In the genomic region with DNA sequence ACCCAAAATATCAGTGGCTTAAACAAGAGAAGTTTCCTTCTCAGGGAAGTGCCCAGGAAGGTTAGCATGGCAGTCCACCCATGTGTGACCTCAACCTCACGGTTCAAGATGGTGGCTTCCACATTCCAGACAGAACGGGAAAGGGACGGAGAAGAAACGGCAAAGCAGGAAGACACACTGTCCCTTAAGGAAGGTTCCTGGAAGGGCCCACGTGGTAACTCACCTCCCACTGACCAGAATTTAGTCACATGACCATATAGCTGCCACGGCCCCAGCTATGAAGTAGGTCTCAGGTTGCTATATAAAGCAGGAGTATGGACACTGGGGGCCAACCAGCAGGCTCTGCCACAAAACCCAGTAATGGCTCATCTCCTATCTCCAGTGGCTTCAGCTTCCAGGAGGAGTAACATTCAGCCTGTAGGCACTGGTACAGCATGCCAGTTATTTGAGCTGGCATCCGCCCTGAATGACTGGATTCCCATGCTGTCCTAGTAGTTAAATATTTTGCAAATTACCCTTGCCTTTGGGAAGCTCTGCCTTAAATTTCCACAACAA, we compare ENCODE assay signal across 9 cellular contexts.
DNase-seq lines count a peak whose midpoint lies in the region; ATAC-seq and TF ChIP-seq lines count a peak whose summit lies in the region.
"Had no signal": no experiment of that assay in that cellular context is flagged by ENCODE, and none has a peak within 500 bp of the region (broad histone marks: within the 10 kb centered on the region; RNA-seq: fewer than 3 reads in every experiment).

No MANE protein-coding gene starts in this region.

- no peaks in the 10 kb centered on the region for H4K20me1 ChIP-seq in OCI-LY3 (ENCODE audit: insufficient read depth, low read length)

- intact Hi-C loops in CD4-positive, alpha-beta T cell (cut with DNase I, micrococcal nuclease), result no loop called here
- intact Hi-C loops in dendritic cell treated with granulocyte-macrophage colony-stimulating factor and Interleukin-4, amounts not matched to agents 40 ng/mL and 50 ng/mL, for 4 days (cut with micrococcal nuclease), result no loop called here

- H3K4me1 ChIP-seq in OCI-LY3 (ENCODE audit: low read length) (peaks cover 66% of the 10 kb centered on the region), neutrophil (ENCODE audit: control insufficient read depth in 1 of 2, insufficient read depth in 1 of 2, low read depth in 1 of 2, low read length in 1 of 2) (peaks cover 44 to 55% of the 10 kb centered on the region in 2 experiments)

- H3K79me2 ChIP-seq in OCI-LY3 (ENCODE audit: low read length), result peaks cover 25% of the 10 kb centered on the region

- H3K4me3 Mint-ChIP-seq in CD4-positive, alpha-beta T cell, result peak overlapping the region; percentile 85
- no peak overlapping the region for H3K4me3 Mint-ChIP-seq in dendritic cell treated with granulocyte-macrophage colony-stimulating factor and Interleukin-4, amounts not matched to agents 40 ng/mL and 50 ng/mL, for 4 days

- H3K27ac ChIP-seq in CD4-positive, alpha-beta T cell (ENCODE audit: low read depth, low read length), result peak overlapping the region; percentile 30
- H3K27ac ChIP-seq in OCI-LY3 (ENCODE audit: low read length) (0 out of 2 replicates have a peak overlapping the region, but pooled peaks have one; percentile 12), neutrophil (peak overlapping the region; percentile 48)

- peaks cover 89% of the 10 kb centered on the region for H3K4me1 Mint-ChIP-seq in CD4-positive, alpha-beta T cell (ENCODE audit: low read depth)
- peaks cover 60% of the 10 kb centered on the region for H3K4me1 Mint-ChIP-seq in dendritic cell treated with granulocyte-macrophage colony-stimulating factor and Interleukin-4, amounts not matched to agents 40 ng/mL and 50 ng/mL, for 4 days (ENCODE audit: low read depth)

- H3K36me3 Mint-ChIP-seq in CD4-positive, alpha-beta T cell (ENCODE audit: low read depth), result peaks cover 49% of the 10 kb centered on the region
- H3K36me3 Mint-ChIP-seq in dendritic cell treated with granulocyte-macrophage colony-stimulating factor and Interleukin-4, amounts not matched to agents 40 ng/mL and 50 ng/mL, for 4 days (ENCODE audit: low read depth), result peaks cover 21% of the 10 kb centered on the region

- POLR2A ChIA-PET in CD4-positive, alpha-beta T cell (lab: Charles Lee), result interaction anchor here (0.6 to 2.1 kb wide), 11 partner anchors 9 to 127 kb away, joined by 3 to 9 read pairs (median 4); no protein-coding TSS in a partner anchor

- peak overlapping the region; percentile 76 for H3K27ac Mint-ChIP-seq in CD4-positive, alpha-beta T cell
- peak overlapping the region; percentile 75 for H3K27ac Mint-ChIP-seq in dendritic cell treated with granulocyte-macrophage colony-stimulating factor and Interleukin-4, amounts not matched to agents 40 ng/mL and 50 ng/mL, for 4 days

- DNase-seq in CD4-positive, alpha-beta T cell, result no peak
- DNase-seq in A172 (ENCODE audit: low spot score) (no peak), SK-N-DZ (ENCODE audit: low spot score) (no peak)
- DNase-seq: stimulated activated CD4-positive, alpha-beta T cell treated with anti-CD3 and anti-CD28 coated beads, Interleukin-2, amount 100 ng/mL, for 24 hours had no signal

- peak overlapping the region; percentile 73 for H3K4me2 ChIP-seq in OCI-LY3 (ENCODE audit: low read length)

- H3K4me3 ChIP-seq in OCI-LY3 (ENCODE audit: low read length) (peak overlapping the region; percentile 49), neutrophil (ENCODE audit: low read depth in 1 of 2, low read length in 1 of 2) (no peak overlapping the region)

- H2AFZ ChIP-seq in OCI-LY3 (ENCODE audit: low read depth, low read length), result peak overlapping the region; percentile 64; the same call in 1 of the 2 replicates

- no peaks in the 10 kb centered on the region for H3K9me3 Mint-ChIP-seq in CD4-positive, alpha-beta T cell
- no peaks in the 10 kb centered on the region for H3K9me3 Mint-ChIP-seq in dendritic cell treated with granulocyte-macrophage colony-stimulating factor and Interleukin-4, amounts not matched to agents 40 ng/mL and 50 ng/mL, for 4 days

- H3K36me3 ChIP-seq in OCI-LY3 (replicated peaks; ENCODE audit: low read depth, low read length) (no peaks in the 10 kb centered on the region), neutrophil (peaks cover 16% of the 10 kb centered on the region)

- no peaks in the 10 kb centered on the region for H3K9me3 ChIP-seq in CD4-positive, alpha-beta T cell (ENCODE audit: control insufficient read depth, low read length)
- H3K9me3 ChIP-seq in OCI-LY3 (ENCODE audit: insufficient read depth, low read length) (no peaks in the 10 kb centered on the region), neutrophil (no peaks in the 10 kb centered on the region)

- CTCF ChIA-PET in CD4-positive, alpha-beta T cell (lab: Charles Lee), result interaction anchor here (0.8 to 2.2 kb wide), 4 partner anchors 28 to 116 kb away, joined by 3 to 7 read pairs (median 4); no protein-coding TSS in a partner anchor

- H3K27me3 ChIP-seq in CD4-positive, alpha-beta T cell (ENCODE audit: control insufficient read depth, insufficient read depth, low read length), result no peaks in the 10 kb centered on the region
- H3K27me3 ChIP-seq in OCI-LY3 (ENCODE audit: low read depth, low read length) (no peaks in the 10 kb centered on the region), neutrophil (no peaks in the 10 kb centered on the region)

- no peaks in the 10 kb centered on the region for H3K27me3 Mint-ChIP-seq in CD4-positive, alpha-beta T cell
- H3K27me3 Mint-ChIP-seq in dendritic cell treated with granulocyte-macrophage colony-stimulating factor and Interleukin-4, amounts not matched to agents 40 ng/mL and 50 ng/mL, for 4 days, result no peaks in the 10 kb centered on the region

- no peak for TF ChIP-seq CTCF in CD4-positive, alpha-beta T cell (IDR thresholded peaks at IDR 0.05)
- TF ChIP-seq CTCF in OCI-LY3 (IDR thresholded peaks at IDR 0.05; ENCODE audit: low read depth, low read length), result no peak
- no peak for TF ChIP-seq CTCF in neutrophil (IDR thresholded peaks at IDR 0.05)

- peak overlapping the region; percentile 29 for H3K9ac ChIP-seq in OCI-LY3 (ENCODE audit: low read length)

- ATAC-seq in CD4-positive, alpha-beta T cell (ENCODE audit: poor library complexity), result no peak
- ATAC-seq in HG03159 (IDR thresholded peaks at IDR 0.05; ENCODE audit: unreplicated experiment) (no peak), GM18498 (IDR thresholded peaks at IDR 0.05; ENCODE audit: unreplicated experiment) (no peak)
